Comparison of ENCODE assay signal across 19 cellular contexts in the genomic region with DNA sequence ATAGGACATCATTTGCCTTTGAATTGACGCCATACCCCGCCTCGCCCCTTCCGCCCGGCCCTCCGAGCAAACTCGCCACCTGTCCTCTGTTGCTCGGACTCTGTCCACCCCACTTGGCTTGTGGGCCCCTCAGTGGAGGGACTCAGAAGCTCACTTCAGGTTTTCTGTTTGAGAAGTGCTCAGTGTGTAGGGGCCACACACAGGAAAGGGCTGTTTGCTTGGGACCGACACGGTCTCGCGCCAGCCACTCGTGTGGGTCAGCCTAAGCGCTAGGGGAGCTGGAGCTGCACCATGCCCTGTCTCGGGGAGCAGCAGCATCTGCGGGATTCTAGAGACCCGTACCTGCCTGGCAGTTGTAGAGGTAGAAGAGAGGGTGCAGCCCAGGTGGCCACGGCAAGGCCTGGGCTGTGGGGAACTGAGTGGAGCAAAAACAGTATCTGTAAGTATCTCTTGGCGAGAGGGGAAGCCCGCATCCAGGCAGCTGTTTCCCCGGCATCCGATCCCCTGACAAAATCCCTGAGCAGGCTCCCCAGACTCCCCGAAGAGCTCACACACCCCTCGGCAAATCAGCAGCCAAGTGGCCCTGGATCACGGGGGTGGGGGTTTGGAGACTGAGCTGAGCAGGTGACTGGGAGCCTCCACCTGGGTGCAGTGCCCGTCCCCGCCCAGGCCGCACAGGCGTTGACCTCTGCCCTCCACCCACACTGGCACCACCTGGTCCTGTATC. TPM values are rescaled to one million over a fixed set of nuclear protein-coding genes. Genes with fewer than 3 reads are reported as not detected.
"Had no signal": no experiment of that assay in that cellular context is flagged by ENCODE, and none has a peak within 500 bp of the region (broad histone marks: within the 10 kb centered on the region; RNA-seq: fewer than 3 reads in every experiment).

No MANE protein-coding gene starts in this region.

- H3K27me3 ChIP-seq: thyroid gland, uterus had no signal

- H3K9me3 ChIP-seq: esophagus squamous epithelium, thyroid gland, uterus had no signal

- FAIRE-seq: bronchial epithelial cell had no signal

- H3K27ac ChIP-seq: esophagus squamous epithelium, thyroid gland, uterus had no signal

- DNase-seq: activated CD4-positive, alpha-beta T cell treated with anti-CD3 and anti-CD28 coated beads, Interleukin-2, amount 50 U/mL, for 4 hours; activated CD4-positive, CD25-positive, alpha-beta regulatory T cell treated with anti-CD3 and anti-CD28 coated beads, Interleukin-2, amount 50 U/mL, for 72 hours; activated gamma-delta T cell treated with Interleukin-2 at 50 U/mL for 16 hours; activated naive CD8-positive, alpha-beta T cell treated with anti-CD3 and anti-CD28 coated beads, Interleukin-2, amount 10 ng/mL, durations not matched to agents 7 days and 5 days; activated T-cell treated with anti-CD3 and anti-CD28 coated beads, Interleukin-2, amount 50 U/mL, for 48 hours; anterior cingulate cortex; esophagus squamous epithelium; foreskin fibroblast; head of caudate nucleus; islet precursor cell; nucleus accumbens; stimulated activated CD4-positive, alpha-beta T cell treated with anti-CD3 and anti-CD28 coated beads, Interleukin-15, amount 100 ng/mL, for 24 hours; stimulated activated CD4-positive, alpha-beta T cell treated with anti-CD3 and anti-CD28 coated beads, Interleukin-4, amount 100 ng/mL, for 24 hours; SW 1271; uterus had no signal

- H3K27me3 Mint-ChIP-seq: activated naive CD8-positive, alpha-beta T cell treated with anti-CD3 and anti-CD28 coated beads, Interleukin-2, amount 10 ng/mL, durations not matched to agents 7 days and 5 days had no signal

- H3K4me3 Mint-ChIP-seq: activated naive CD8-positive, alpha-beta T cell treated with anti-CD3 and anti-CD28 coated beads, Interleukin-2, amount 10 ng/mL, durations not matched to agents 7 days and 5 days; naive thymus-derived CD8-positive, alpha-beta T cell had no signal

- H3K27ac Mint-ChIP-seq: activated naive CD8-positive, alpha-beta T cell treated with anti-CD3 and anti-CD28 coated beads, Interleukin-2, amount 10 ng/mL, durations not matched to agents 7 days and 5 days; naive thymus-derived CD8-positive, alpha-beta T cell had no signal

- H3K36me3 ChIP-seq: esophagus squamous epithelium, thyroid gland, uterus had no signal

- H3K9me3 Mint-ChIP-seq: activated naive CD8-positive, alpha-beta T cell treated with anti-CD3 and anti-CD28 coated beads, Interleukin-2, amount 10 ng/mL, durations not matched to agents 7 days and 5 days; naive thymus-derived CD8-positive, alpha-beta T cell had no signal

- H3K36me3 Mint-ChIP-seq: activated naive CD8-positive, alpha-beta T cell treated with anti-CD3 and anti-CD28 coated beads, Interleukin-2, amount 10 ng/mL, durations not matched to agents 7 days and 5 days; naive thymus-derived CD8-positive, alpha-beta T cell had no signal

- H3K4me3 ChIP-seq: esophagus squamous epithelium, lung, thyroid gland, uterus had no signal

RNA-seq across cellular contexts. Expression of a gene that starts 52.2 kb away (rescaled TPM):
- polyA plus RNA-seq: naive thymus-derived CD8-positive, alpha-beta T cell had no signal
